ENCODE assay signal across 8 cellular contexts in genomic region chr1:12617901-12618660, GRCh38. TPM values are rescaled to one million over a fixed set of nuclear protein-coding genes. Genes with fewer than 3 reads are reported as not detected.
DNase-seq lines count a peak whose midpoint lies in the region; ATAC-seq and TF ChIP-seq lines count a peak whose summit lies in the region.

Gene DHRS3, minus strand, starts transcription at chr1:12618210. Its CDS starts 862 bp downstream, at chr1:12617348.

- H3K9me3 Mint-ChIP-seq in immature natural killer cell = no peaks in the 10 kb centered on the region

- peak within 1 kb of the TSS; percentile 97 to 100 (median 99) for H3K4me3 Mint-ChIP-seq in immature natural killer cell

- no peaks in the 10 kb centered on the region for H3K9me3 ChIP-seq in WERI-Rb-1 (ENCODE audit: severe bottlenecking)
- no peaks in the 10 kb centered on the region for H3K9me3 ChIP-seq in skeletal muscle tissue (ENCODE audit: control insufficient read depth in 3 of 3, low read length in 3 of 3)

- peaks cover 23 to 40% (median 37%) of the 10 kb centered on the region in 3 donors for H3K27me3 Mint-ChIP-seq in immature natural killer cell (ENCODE audit: low read depth in 3 of 3)

- H3K4me1 Mint-ChIP-seq in immature natural killer cell = peaks cover 69 to 70% of the 10 kb centered on the region in 2 donors

- H3K4me1 ChIP-seq in skeletal muscle tissue (ENCODE audit: control insufficient read depth in 3 of 3, insufficient read depth in 3 of 3, low read length in 3 of 3) = peaks cover 62 to 74% (median 66%) of the 10 kb centered on the region in 3 donors

- peak within 1 kb of the TSS; percentile 95 to 97 (median 95) for H3K9ac ChIP-seq in skeletal muscle tissue (ENCODE audit: low read depth in 1 of 3, low read length in 3 of 3)

- ATAC-seq in GM18502 (IDR thresholded peaks at IDR 0.05; ENCODE audit: poor library complexity, unreplicated experiment) = no peak

- peaks cover 0 to 3% (median 2%) of the 10 kb centered on the region in 3 donors for H3K36me3 Mint-ChIP-seq in immature natural killer cell

- TF ChIP-seq CTCF in WERI-Rb-1 (IDR thresholded peaks at IDR 0.05; ENCODE audit: low read depth, low read length) (no peak), cardiac fibroblast (IDR thresholded peaks at IDR 0.05; ENCODE audit: low read depth, low read length) (no peak)

- H3K4me3 ChIP-seq in WERI-Rb-1 (ENCODE audit: low read depth, low read length) = peak within 1 kb of the TSS; percentile 56
- H3K4me3 ChIP-seq in cardiac fibroblast (replicated peaks in 1 of 2; ENCODE audit: low read depth in 2 of 2, low read length in 2 of 2) = peak within 1 kb of the TSS; percentile 70 to 78
- H3K4me3 ChIP-seq in skeletal muscle tissue (ENCODE audit: low read length in 3 of 3) = peak within 1 kb of the TSS; percentile 68 to 83 (median 81)

- H3K27ac ChIP-seq in WERI-Rb-1 (no peak within 1 kb of the TSS), skeletal muscle tissue (ENCODE audit: low read depth, low read length) (peak within 1 kb of the TSS; percentile 98)

- H3K27ac Mint-ChIP-seq in immature natural killer cell = peak within 1 kb of the TSS; percentile 92 to 98 (median 96)

- H3K36me3 ChIP-seq in WERI-Rb-1 (no peaks in the 10 kb centered on the region), skeletal muscle tissue (ENCODE audit: control insufficient read depth in 3 of 3, insufficient read depth in 3 of 3, low read length in 3 of 3) (peaks cover 0 to under 1% (median 0%) of the 10 kb centered on the region in 3 donors)

- peak; percentile 76 for DNase-seq in DMS 273 (lab: John Stamatoyannopoulos, UW; ENCODE audit: unreplicated experiment)
- DNase-seq in DMS 273 treated with DMSO at 0.1 percent for 48 hours (lab: John Stamatoyannopoulos, UW) = no peak
- peak; percentile 81 for DNase-seq in NCI-H1436 treated with DMSO at 0.1 percent for 48 hours (lab: John Stamatoyannopoulos, UW)
- DNase-seq in WERI-Rb-1 = peak; percentile 65
- peak; percentile 72 to 77 for DNase-seq in cardiac fibroblast (ENCODE audit: low read depth in 2 of 2)
- DNase-seq in immature natural killer cell = peak; percentile 74 to 80 (median 77)

- H3K27me3 ChIP-seq in WERI-Rb-1 (ENCODE audit: insufficient read depth, low read depth, severe bottlenecking) = peaks cover 84% of the 10 kb centered on the region
- H3K27me3 ChIP-seq in skeletal muscle tissue (ENCODE audit: control insufficient read depth in 3 of 3, insufficient read depth in 3 of 3, low read length in 3 of 3) = no peaks in the 10 kb centered on the region

RNA-seq across cellular contexts. Expression of gene DHRS3, which starts in this region (rescaled TPM):
- polyA plus RNA-seq in immature natural killer cell = 100 to 1,000 TPM in 1 of 3 donors, 10 to 100 TPM in 2; 70.3 to 116 (median 74.3) TPM
- 37.6 TPM for total RNA-seq in skeletal muscle tissue
